Comparison of ENCODE assay signal across 8 cellular contexts in genomic region chr15:91021516-91022074, GRCh38. TPM values are rescaled to one million over a fixed set of nuclear protein-coding genes. Genes with fewer than 3 reads are reported as not detected.
DNase-seq lines count a peak whose midpoint lies in the region; TF ChIP-seq lines count a peak whose summit lies in the region.

No MANE protein-coding gene starts in this region.

- no peaks in the 10 kb centered on the region for H3K36me3 Mint-ChIP-seq in activated naive CD8-positive, alpha-beta T cell
- H3K36me3 Mint-ChIP-seq in immature natural killer cell: peaks cover 0 to 3% (median 0%) of the 10 kb centered on the region in 3 donors

- peaks cover 41% of the 10 kb centered on the region for H3K4me1 Mint-ChIP-seq in activated naive CD8-positive, alpha-beta T cell (ENCODE audit: low read depth)
- H3K4me1 Mint-ChIP-seq in immature natural killer cell: peaks cover 41 to 57% of the 10 kb centered on the region in 2 donors

- no peaks in the 10 kb centered on the region for H3K27me3 ChIP-seq in stomach

- WGBS in stomach, 5 donors: 2 to 11% (median 8%) methylated on average over 4 of the region's 4 CpGs

- DNase-seq in GM12864 (ENCODE audit: low read depth) (no peak), HS-27A (ENCODE audit: low read depth) (peak; percentile 11), immature natural killer cell (no peak), stomach (no peak), OCI-M2 (lab: John Stamatoyannopoulos, UW; ENCODE audit: unreplicated experiment) (no peak), NCI-H187 treated with DMSO at 0.1 percent for 48 hours (lab: John Stamatoyannopoulos, UW) (no peak), amniotic stem cell (lab: John Stamatoyannopoulos, UW) (no peak)

- H3K9me3 ChIP-seq in stomach: no peaks in the 10 kb centered on the region

- H3K4me3 Mint-ChIP-seq in activated naive CD8-positive, alpha-beta T cell: peak overlapping the region; percentile 97
- H3K4me3 Mint-ChIP-seq in immature natural killer cell: peak overlapping the region; percentile 95 to 99 (median 98)

- TF ChIP-seq CTCF in GM12864 (IDR thresholded peaks at IDR 0.05; ENCODE audit: low read depth, low read length, missing control alignments) (no peak), stomach (IDR thresholded peaks at IDR 0.05) (no peak)

- TF ChIP-seq POLR2A in stomach (IDR thresholded peaks at IDR 0.05): no peak

- H3K4me3 ChIP-seq in GM12864 (ENCODE audit: low read depth, low read length) (peak overlapping the region; percentile 74), stomach (peak overlapping the region; percentile 78 to 98 (median 93))

- H3K27ac ChIP-seq in stomach: peak overlapping the region in 4 of 5 donors; percentile 54 to 88 (median 84)

- peaks cover 18 to 44% (median 30%) of the 10 kb centered on the region in 4 donors for H3K4me1 ChIP-seq in stomach

- no peak for TF ChIP-seq EP300 in stomach (IDR thresholded peaks at IDR 0.05)

- intact Hi-C loops in stomach (cut with DNase I; ENCODE audit: low total_unique reads): no loop called here

- peaks cover 0 to 17% (median 12%) of the 10 kb centered on the region in 4 donors for H3K36me3 ChIP-seq in stomach

- no peaks in the 10 kb centered on the region for H3K27me3 Mint-ChIP-seq in activated naive CD8-positive, alpha-beta T cell
- peaks cover 0 to 10% (median 0%) of the 10 kb centered on the region in 3 donors for H3K27me3 Mint-ChIP-seq in immature natural killer cell (ENCODE audit: low read depth in 3 of 3)

- H3K9me3 Mint-ChIP-seq in activated naive CD8-positive, alpha-beta T cell (ENCODE audit: low read depth): no peaks in the 10 kb centered on the region
- no peaks in the 10 kb centered on the region for H3K9me3 Mint-ChIP-seq in immature natural killer cell

- H3K27ac Mint-ChIP-seq in activated naive CD8-positive, alpha-beta T cell: peak overlapping the region; percentile 93
- H3K27ac Mint-ChIP-seq in immature natural killer cell: peak overlapping the region; percentile 81 to 98 (median 92)

RNA-seq across cellular contexts. Expression of gene VPS33B, which starts 0.8 kb away (rescaled TPM):
- polyA plus RNA-seq in immature natural killer cell (10 to 100 TPM in 1 of 3 donors, 1 to 10 TPM in 2; 4.2 to 10.5 (median 4.7) TPM), stomach (10 to 100 TPM; 12.6 to 13.0 (median 12.6) TPM)
- 10 to 100 TPM in 2 of 5 donors, 1 to 10 TPM in 3; 1.2 to 23.2 (median 7.5) TPM for total RNA-seq in stomach

RNA-seq across cellular contexts. Expression of gene PRC1, which starts 27.3 kb away (rescaled TPM):
- polyA plus RNA-seq in immature natural killer cell (1 to 10 TPM; 1.1 to 4.1 (median 1.5) TPM), stomach (10 to 100 TPM in 2 of 3 donors, 1 to 10 TPM in 1; 9.0 to 33.5 (median 16.8) TPM)
- total RNA-seq in stomach: 10 to 100 TPM in 4 of 5 donors, 1 to 10 TPM in 1; 8.2 to 60.7 (median 25.8) TPM
